Comparison of ENCODE assay signal across 1 cellular context in the genomic region with DNA sequence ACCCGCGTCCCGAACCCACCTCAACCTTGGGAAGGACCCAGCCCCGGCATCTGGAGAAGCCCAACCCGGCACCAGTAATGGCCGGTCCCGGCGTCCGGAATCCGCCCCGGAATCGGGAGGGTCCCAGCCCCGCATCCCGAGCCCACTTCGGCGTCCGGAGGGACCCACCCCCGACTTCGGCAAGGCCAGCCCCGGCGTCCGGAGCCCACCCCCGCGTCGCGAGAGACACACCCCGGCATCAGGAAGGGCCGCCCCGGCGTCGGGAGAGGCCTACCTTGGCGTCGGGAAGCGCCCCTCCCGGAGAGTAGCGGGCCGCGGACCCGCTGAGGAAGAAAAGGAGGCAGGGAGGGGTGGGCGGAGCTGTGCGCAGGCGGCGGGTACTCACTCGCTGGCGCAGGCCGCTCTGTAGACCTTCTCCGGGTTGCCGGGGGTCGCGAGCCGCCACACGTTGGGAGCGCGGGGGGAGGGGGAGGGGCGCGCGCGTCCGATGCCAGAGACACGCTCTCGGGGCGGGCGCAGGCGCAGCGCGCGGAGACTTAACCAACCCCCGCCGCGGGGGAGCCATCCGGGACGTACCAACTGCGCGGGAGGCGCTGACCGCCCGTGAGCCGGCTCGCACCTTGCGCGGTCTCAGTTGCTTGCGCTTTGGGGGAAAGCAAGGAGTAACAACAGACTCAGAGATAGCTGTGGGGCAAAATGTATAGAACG.
TF ChIP-seq lines count a peak whose summit lies in the region.

A gene (minus strand): TSS at position 515 of the 708 bp plus-strand sequence. CDS start 24,164 bp downstream, outside the sequence.

TF ChIP-seq in WTC11, 78 proteins besides CTCF, POLR2A, EP300 and RAD21 (continued from another document):
- TF ChIP-seq, protein P1, sequence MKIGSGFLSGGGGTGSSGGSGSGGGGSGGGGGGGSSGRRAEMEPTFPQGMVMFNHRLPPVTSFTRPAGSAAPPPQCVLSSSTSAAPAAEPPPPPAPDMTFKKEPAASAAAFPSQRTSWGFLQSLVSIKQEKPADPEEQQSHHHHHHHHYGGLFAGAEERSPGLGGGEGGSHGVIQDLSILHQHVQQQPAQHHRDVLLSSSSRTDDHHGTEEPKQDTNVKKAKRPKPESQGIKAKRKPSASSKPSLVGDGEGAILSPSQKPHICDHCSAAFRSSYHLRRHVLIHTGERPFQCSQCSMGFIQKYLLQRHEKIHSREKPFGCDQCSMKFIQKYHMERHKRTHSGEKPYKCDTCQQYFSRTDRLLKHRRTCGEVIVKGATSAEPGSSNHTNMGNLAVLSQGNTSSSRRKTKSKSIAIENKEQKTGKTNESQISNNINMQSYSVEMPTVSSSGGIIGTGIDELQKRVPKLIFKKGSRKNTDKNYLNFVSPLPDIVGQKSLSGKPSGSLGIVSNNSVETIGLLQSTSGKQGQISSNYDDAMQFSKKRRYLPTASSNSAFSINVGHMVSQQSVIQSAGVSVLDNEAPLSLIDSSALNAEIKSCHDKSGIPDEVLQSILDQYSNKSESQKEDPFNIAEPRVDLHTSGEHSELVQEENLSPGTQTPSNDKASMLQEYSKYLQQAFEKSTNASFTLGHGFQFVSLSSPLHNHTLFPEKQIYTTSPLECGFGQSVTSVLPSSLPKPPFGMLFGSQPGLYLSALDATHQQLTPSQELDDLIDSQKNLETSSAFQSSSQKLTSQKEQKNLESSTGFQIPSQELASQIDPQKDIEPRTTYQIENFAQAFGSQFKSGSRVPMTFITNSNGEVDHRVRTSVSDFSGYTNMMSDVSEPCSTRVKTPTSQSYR (CRISPR knock-in tag; IDR thresholded peaks at IDR 0.05): peak; percentile 89
- no peak for TF ChIP-seq TP53 (CRISPR knock-in tag; IDR thresholded peaks at IDR 0.05)
- no peak for TF ChIP-seq TEAD1 (CRISPR knock-in tag; IDR thresholded peaks at IDR 0.05)
- TF ChIP-seq, protein P2, sequence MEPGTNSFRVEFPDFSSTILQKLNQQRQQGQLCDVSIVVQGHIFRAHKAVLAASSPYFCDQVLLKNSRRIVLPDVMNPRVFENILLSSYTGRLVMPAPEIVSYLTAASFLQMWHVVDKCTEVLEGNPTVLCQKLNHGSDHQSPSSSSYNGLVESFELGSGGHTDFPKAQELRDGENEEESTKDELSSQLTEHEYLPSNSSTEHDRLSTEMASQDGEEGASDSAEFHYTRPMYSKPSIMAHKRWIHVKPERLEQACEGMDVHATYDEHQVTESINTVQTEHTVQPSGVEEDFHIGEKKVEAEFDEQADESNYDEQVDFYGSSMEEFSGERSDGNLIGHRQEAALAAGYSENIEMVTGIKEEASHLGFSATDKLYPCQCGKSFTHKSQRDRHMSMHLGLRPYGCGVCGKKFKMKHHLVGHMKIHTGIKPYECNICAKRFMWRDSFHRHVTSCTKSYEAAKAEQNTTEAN (CRISPR knock-in tag; IDR thresholded peaks at IDR 0.05): no peak
- no peak for TF ChIP-seq SOX15 (CRISPR knock-in tag; IDR thresholded peaks at IDR 0.05)
- TF ChIP-seq, protein P3, sequence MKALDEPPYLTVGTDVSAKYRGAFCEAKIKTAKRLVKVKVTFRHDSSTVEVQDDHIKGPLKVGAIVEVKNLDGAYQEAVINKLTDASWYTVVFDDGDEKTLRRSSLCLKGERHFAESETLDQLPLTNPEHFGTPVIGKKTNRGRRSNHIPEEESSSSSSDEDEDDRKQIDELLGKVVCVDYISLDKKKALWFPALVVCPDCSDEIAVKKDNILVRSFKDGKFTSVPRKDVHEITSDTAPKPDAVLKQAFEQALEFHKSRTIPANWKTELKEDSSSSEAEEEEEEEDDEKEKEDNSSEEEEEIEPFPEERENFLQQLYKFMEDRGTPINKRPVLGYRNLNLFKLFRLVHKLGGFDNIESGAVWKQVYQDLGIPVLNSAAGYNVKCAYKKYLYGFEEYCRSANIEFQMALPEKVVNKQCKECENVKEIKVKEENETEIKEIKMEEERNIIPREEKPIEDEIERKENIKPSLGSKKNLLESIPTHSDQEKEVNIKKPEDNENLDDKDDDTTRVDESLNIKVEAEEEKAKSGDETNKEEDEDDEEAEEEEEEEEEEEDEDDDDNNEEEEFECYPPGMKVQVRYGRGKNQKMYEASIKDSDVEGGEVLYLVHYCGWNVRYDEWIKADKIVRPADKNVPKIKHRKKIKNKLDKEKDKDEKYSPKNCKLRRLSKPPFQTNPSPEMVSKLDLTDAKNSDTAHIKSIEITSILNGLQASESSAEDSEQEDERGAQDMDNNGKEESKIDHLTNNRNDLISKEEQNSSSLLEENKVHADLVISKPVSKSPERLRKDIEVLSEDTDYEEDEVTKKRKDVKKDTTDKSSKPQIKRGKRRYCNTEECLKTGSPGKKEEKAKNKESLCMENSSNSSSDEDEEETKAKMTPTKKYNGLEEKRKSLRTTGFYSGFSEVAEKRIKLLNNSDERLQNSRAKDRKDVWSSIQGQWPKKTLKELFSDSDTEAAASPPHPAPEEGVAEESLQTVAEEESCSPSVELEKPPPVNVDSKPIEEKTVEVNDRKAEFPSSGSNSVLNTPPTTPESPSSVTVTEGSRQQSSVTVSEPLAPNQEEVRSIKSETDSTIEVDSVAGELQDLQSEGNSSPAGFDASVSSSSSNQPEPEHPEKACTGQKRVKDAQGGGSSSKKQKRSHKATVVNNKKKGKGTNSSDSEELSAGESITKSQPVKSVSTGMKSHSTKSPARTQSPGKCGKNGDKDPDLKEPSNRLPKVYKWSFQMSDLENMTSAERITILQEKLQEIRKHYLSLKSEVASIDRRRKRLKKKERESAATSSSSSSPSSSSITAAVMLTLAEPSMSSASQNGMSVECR (CRISPR knock-in tag; IDR thresholded peaks at IDR 0.05; ENCODE audit: borderline replicate concordance): no peak; the same call in 1 of the 2 replicates
- TF ChIP-seq, protein P4, sequence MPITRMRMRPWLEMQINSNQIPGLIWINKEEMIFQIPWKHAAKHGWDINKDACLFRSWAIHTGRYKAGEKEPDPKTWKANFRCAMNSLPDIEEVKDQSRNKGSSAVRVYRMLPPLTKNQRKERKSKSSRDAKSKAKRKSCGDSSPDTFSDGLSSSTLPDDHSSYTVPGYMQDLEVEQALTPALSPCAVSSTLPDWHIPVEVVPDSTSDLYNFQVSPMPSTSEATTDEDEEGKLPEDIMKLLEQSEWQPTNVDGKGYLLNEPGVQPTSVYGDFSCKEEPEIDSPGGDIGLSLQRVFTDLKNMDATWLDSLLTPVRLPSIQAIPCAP (CRISPR knock-in tag; IDR thresholded peaks at IDR 0.05): no peak
- TF ChIP-seq ZNF671 (CRISPR knock-in tag; IDR thresholded peaks at IDR 0.05): no peak
- TF ChIP-seq ZNF138 (CRISPR knock-in tag; conservative IDR thresholded peaks at IDR 0.05): no peak
